In the genomic region with DNA sequence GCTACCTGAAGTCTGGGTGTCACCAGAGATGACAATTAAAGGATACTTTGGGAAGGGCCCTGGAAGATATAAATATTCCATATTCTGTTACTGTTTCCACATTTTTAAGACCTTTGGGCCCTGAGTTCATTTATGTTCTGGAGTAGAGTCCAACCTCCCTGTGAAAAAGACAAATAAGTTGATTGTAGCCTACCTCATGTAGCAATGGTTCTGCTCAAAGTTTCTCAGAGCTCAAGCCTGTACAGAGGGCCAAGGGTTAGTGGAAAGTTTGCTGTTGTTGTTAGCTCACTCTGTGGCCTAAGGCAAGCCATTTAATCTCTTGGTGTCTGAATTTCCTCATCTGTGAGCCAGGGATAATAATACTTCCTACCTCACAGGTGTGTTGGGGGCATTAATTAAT, we compare ENCODE assay signal across 9 cellular contexts.
"Had no signal": no experiment of that assay in that cellular context is flagged by ENCODE, and none has a peak within 500 bp of the region (broad histone marks: within the 10 kb centered on the region; RNA-seq: fewer than 3 reads in every experiment).

No MANE protein-coding gene starts in this region.

- DNase-seq: GM23248, GOT3, H7, HFFc6, KBM-7 had no signal

- H3K4me3 ChIP-seq: GM23248, HAP-1 had no signal

- H3K4me1 ChIP-seq: HAP-1 had no signal

- H3K4me1 Mint-ChIP-seq: IgD-negative memory B cell had no signal

- H3K36me3 ChIP-seq: HAP-1 had no signal

- H3K4me3 Mint-ChIP-seq: HFFc6, IgD-negative memory B cell had no signal

- H2AFZ ChIP-seq: GM23248 had no signal

- H3K9ac ChIP-seq: GM23248 had no signal

- H3K27ac Mint-ChIP-seq: HFFc6, IgD-negative memory B cell had no signal

- H3K36me3 Mint-ChIP-seq: IgD-negative memory B cell had no signal

- H3K9me3 Mint-ChIP-seq: HFFc6 had no signal

- H3K27ac ChIP-seq: GM23248, HL-60 had no signal

- ATAC-seq: HCT116 had no signal

- H3K9me3 ChIP-seq: HAP-1 had no signal
